8 cellular contexts compared by ENCODE assay signal in genomic region chr16:1310832-1311200, GRCh38. TPM values are rescaled to one million over a fixed set of nuclear protein-coding genes. Genes with fewer than 3 reads are reported as not detected.
A peak's percentile ranks its signal among the peaks of the same experiment; 100 is the strongest.
DNase-seq lines count a peak whose midpoint lies in the region; ATAC-seq and TF ChIP-seq lines count a peak whose summit lies in the region.

No MANE protein-coding gene starts in this region.

- H3K4me3 Mint-ChIP-seq in activated T-helper 17 cell treated with anti-CD3 and anti-CD28 coated beads, Interleukin-2, amount 50 U/mL, for 72 hours, result peak overlapping the region; percentile 90
- H3K4me3 Mint-ChIP-seq in stimulated activated naive CD8-positive, alpha-beta T cell treated with anti-CD3 and anti-CD28 coated beads, Interleukin-15, amount 100 ng/mL, for 72 hours, result peak overlapping the region; percentile 95 to 98

- H3K27ac ChIP-seq in right atrium auricular region (peak overlapping the region; percentile 64 to 81), iPS-18a (ENCODE audit: low read length) (no peak overlapping the region)

- ATAC-seq in Right ventricle myocardium superior (ENCODE audit: poor library complexity), result no peak
- ATAC-seq in activated T-helper 17 cell treated with anti-CD3 and anti-CD28 coated beads, Interleukin-2, amount 50 U/mL, for 72 hours (replicated peaks), result no peak
- ATAC-seq in stimulated activated naive CD8-positive, alpha-beta T cell treated with anti-CD3 and anti-CD28 coated beads, Interleukin-15, amount 100 ng/mL, for 72 hours, result no peak

- H3K36me3 ChIP-seq in right atrium auricular region (peaks cover 22% of the 10 kb centered on the region), iPS-18a (ENCODE audit: control insufficient read depth, low read depth, low read length) (peaks cover 25% of the 10 kb centered on the region)

- H3K9me3 ChIP-seq in right atrium auricular region (no peaks in the 10 kb centered on the region), iPS-18a (ENCODE audit: control insufficient read depth, low read depth, low read length) (no peaks in the 10 kb centered on the region)

- H3K4me1 ChIP-seq in right atrium auricular region (peaks cover 0 to 36% of the 10 kb centered on the region in 2 donors), iPS-18a (ENCODE audit: control insufficient read depth, low read depth, low read length) (peaks cover 3% of the 10 kb centered on the region)

- intact Hi-C loops in Right ventricle myocardium superior (cut with DNase I), result loop anchor here (1.0 kb wide), 1 partner anchor 20 kb away; no protein-coding TSS in a partner anchor

- DNase-seq in right atrium auricular region (ENCODE audit: low spot score) (no peak), Right ventricle myocardium superior (no peak), globus pallidus (ENCODE audit: low spot score) (no peak), AG08395 (ENCODE audit: low spot score) (no peak), NCI-H1417 treated with DMSO at 0.1 percent for 48 hours (lab: John Stamatoyannopoulos, UW) (no peak)
- peak in 1 of 2 donors; percentile 30 for DNase-seq in stimulated activated naive CD8-positive, alpha-beta T cell treated with anti-CD3 and anti-CD28 coated beads, Interleukin-15, amount 100 ng/mL, for 72 hours

- H3K4me1 Mint-ChIP-seq in activated T-helper 17 cell treated with anti-CD3 and anti-CD28 coated beads, Interleukin-2, amount 50 U/mL, for 72 hours, result no peaks in the 10 kb centered on the region
- peaks cover 51% of the 10 kb centered on the region for H3K4me1 Mint-ChIP-seq in stimulated activated naive CD8-positive, alpha-beta T cell treated with anti-CD3 and anti-CD28 coated beads, Interleukin-15, amount 100 ng/mL, for 72 hours

- H3K9me3 Mint-ChIP-seq in activated T-helper 17 cell treated with anti-CD3 and anti-CD28 coated beads, Interleukin-2, amount 50 U/mL, for 72 hours, result no peaks in the 10 kb centered on the region
- H3K9me3 Mint-ChIP-seq in stimulated activated naive CD8-positive, alpha-beta T cell treated with anti-CD3 and anti-CD28 coated beads, Interleukin-15, amount 100 ng/mL, for 72 hours, result no peaks in the 10 kb centered on the region

- peak overlapping the region; percentile 95 for H3K27ac Mint-ChIP-seq in activated T-helper 17 cell treated with anti-CD3 and anti-CD28 coated beads, Interleukin-2, amount 50 U/mL, for 72 hours
- H3K27ac Mint-ChIP-seq in stimulated activated naive CD8-positive, alpha-beta T cell treated with anti-CD3 and anti-CD28 coated beads, Interleukin-15, amount 100 ng/mL, for 72 hours, result peak overlapping the region; percentile 93 to 98

- H3K36me3 Mint-ChIP-seq in activated T-helper 17 cell treated with anti-CD3 and anti-CD28 coated beads, Interleukin-2, amount 50 U/mL, for 72 hours (ENCODE audit: low read depth), result peaks cover 56% of the 10 kb centered on the region

- peak overlapping the region; percentile 71 for H3K9ac ChIP-seq in iPS-18a (ENCODE audit: low read length)

- no peaks in the 10 kb centered on the region for H3K27me3 ChIP-seq in right atrium auricular region
- H3K27me3 ChIP-seq in iPS-18a (ENCODE audit: control insufficient read depth, insufficient read depth, low read length), result no peaks in the 10 kb centered on the region

- no peaks in the 10 kb centered on the region for H3K27me3 Mint-ChIP-seq in activated T-helper 17 cell treated with anti-CD3 and anti-CD28 coated beads, Interleukin-2, amount 50 U/mL, for 72 hours
- no peaks in the 10 kb centered on the region for H3K27me3 Mint-ChIP-seq in stimulated activated naive CD8-positive, alpha-beta T cell treated with anti-CD3 and anti-CD28 coated beads, Interleukin-15, amount 100 ng/mL, for 72 hours

- H3K4me3 ChIP-seq in right atrium auricular region, result peak overlapping the region; percentile 76 to 77
- H3K4me3 ChIP-seq in iPS-18a (ENCODE audit: low read length), result peak overlapping the region; percentile 92

- no peak for TF ChIP-seq CTCF in right atrium auricular region (IDR thresholded peaks at IDR 0.05)

RNA-seq across cellular contexts. Expression of gene UBE2I, which starts 1.4 kb away (rescaled TPM):
- total RNA-seq in right atrium auricular region (10 to 100 TPM; 58.8 to 59.5 TPM), Right ventricle myocardium superior (77.2 TPM)
- total RNA-seq in activated T-helper 17 cell treated with anti-CD3 and anti-CD28 coated beads, Interleukin-2, amount 50 U/mL, for 72 hours, result 100 to 1,000 TPM; 204 to 206 TPM

RNA-seq across cellular contexts. Expression of gene BAIAP3, which starts 22.6 kb away (rescaled TPM):
- 1 to 10 TPM in 1 of 2 donors, under 1 TPM in 1; 0.35 to 2.4 TPM for total RNA-seq in right atrium auricular region
- total RNA-seq in Right ventricle myocardium superior, result 3.7 TPM
- 1 to 10 TPM in 1 of 2 donors, under 1 TPM in 1; 0.71 to 2.2 TPM for total RNA-seq in activated T-helper 17 cell treated with anti-CD3 and anti-CD28 coated beads, Interleukin-2, amount 50 U/mL, for 72 hours

RNA-seq across cellular contexts. Expression of gene TSR3, which starts 40.9 kb away (rescaled TPM):
- 10 to 100 TPM; 72.8 to 73.7 TPM for total RNA-seq in right atrium auricular region
- total RNA-seq in Right ventricle myocardium superior, result 52.6 TPM
- 10 to 100 TPM; 36.7 to 64.2 TPM for total RNA-seq in activated T-helper 17 cell treated with anti-CD3 and anti-CD28 coated beads, Interleukin-2, amount 50 U/mL, for 72 hours

RNA-seq across cellular contexts. Expression of gene GNPTG, which starts 40.9 kb away (rescaled TPM):
- total RNA-seq in right atrium auricular region, result 10 to 100 TPM; 31.8 to 46.7 TPM
- 30.3 TPM for total RNA-seq in Right ventricle myocardium superior
- 10 to 100 TPM; 22.6 to 24.4 TPM for total RNA-seq in activated T-helper 17 cell treated with anti-CD3 and anti-CD28 coated beads, Interleukin-2, amount 50 U/mL, for 72 hours

RNA-seq across cellular contexts. Expression of gene TPSD1, which starts 54.9 kb away (rescaled TPM):
- under 1 TPM in 1 of 2 donors, not detected in 1; 0.63 TPM for total RNA-seq in right atrium auricular region
- total RNA-seq in Right ventricle myocardium superior, result 0.51 TPM
- total RNA-seq in activated T-helper 17 cell treated with anti-CD3 and anti-CD28 coated beads, Interleukin-2, amount 50 U/mL, for 72 hours, result not detected
